In genomic region chr1:228190182-228190581, GRCh38 we compare ENCODE assay signal across 26 cellular contexts. TPM values are rescaled to one million over a fixed set of nuclear protein-coding genes. Genes with fewer than 3 reads are reported as not detected.
"Had no signal": no experiment of that assay in that cellular context is flagged by ENCODE, and none has a peak within 500 bp of the region (broad histone marks: within the 10 kb centered on the region; RNA-seq: fewer than 3 reads in every experiment).

No MANE protein-coding gene starts in this region.

- H3K27ac Mint-ChIP-seq: dendritic cell treated with granulocyte-macrophage colony-stimulating factor and Interleukin-4, amounts not matched to agents 40 ng/mL and 50 ng/mL, for 4 days; naive thymus-derived CD4-positive, alpha-beta T cell; nephron; progenitor cell of endocrine pancreas; stimulated activated naive B cell treated with anti-CD40 and anti-IgM and Interleukin-4, amounts not matched to agents 10 μg/mL and 1 μg/mL and 100 μg/mL, for 72 hours; stimulated activated naive CD8-positive, alpha-beta T cell treated with anti-CD3 and anti-CD28 coated beads, Interleukin-15, amount 100 ng/mL, for 72 hours had no signal

- H3K9ac ChIP-seq: neural progenitor cell, parathyroid adenoma had no signal

- FAIRE-seq: endothelial cell of umbilical vein had no signal

- H3K9me3 ChIP-seq: colonic mucosa, left lung, thyroid gland, vagina had no signal

- H3K36me3 ChIP-seq: colonic mucosa, esophagus muscularis mucosa, heart left ventricle, left lung, neural progenitor cell, right atrium auricular region, thyroid gland, vagina had no signal

- DNase-seq: colonic mucosa; effector CD8-positive, alpha-beta T cell; foreskin keratinocyte; heart left ventricle; left cardiac atrium; left lung; mesenchymal stem cell; midbrain; naive thymus-derived CD4-positive, alpha-beta T cell; nucleus accumbens; stimulated activated CD4-positive, alpha-beta T cell treated with anti-CD3 and anti-CD28 coated beads, Interleukin-4, amount 100 ng/mL, for 4 hours; stimulated activated naive B cell treated with anti-CD40 and anti-IgM and Interleukin-4, amounts not matched to agents 10 μg/mL and 1 μg/mL and 100 μg/mL, for 72 hours; stimulated activated naive CD8-positive, alpha-beta T cell treated with anti-CD3 and anti-CD28 coated beads, Interleukin-15, amount 100 ng/mL, for 72 hours; thyroid gland had no signal

- H3K9me3 Mint-ChIP-seq: dendritic cell treated with granulocyte-macrophage colony-stimulating factor and Interleukin-4, amounts not matched to agents 40 ng/mL and 50 ng/mL, for 4 days; naive thymus-derived CD4-positive, alpha-beta T cell; stimulated activated naive CD8-positive, alpha-beta T cell treated with anti-CD3 and anti-CD28 coated beads, Interleukin-15, amount 100 ng/mL, for 72 hours had no signal

- H3K27me3 ChIP-seq: colonic mucosa, esophagus muscularis mucosa, foreskin keratinocyte, gastroesophageal sphincter, heart left ventricle, hepatocyte, left lung, neural progenitor cell, right atrium auricular region, thyroid gland, vagina had no signal

- H3K4me1 Mint-ChIP-seq: nephron; stimulated activated naive B cell treated with anti-CD40 and anti-IgM and Interleukin-4, amounts not matched to agents 10 μg/mL and 1 μg/mL and 100 μg/mL, for 72 hours had no signal

- H3K4me2 ChIP-seq: hepatocyte, neural progenitor cell had no signal

- H2AFZ ChIP-seq: hepatocyte, neural progenitor cell, parathyroid adenoma had no signal

- H3K4me1 ChIP-seq: colonic mucosa, esophagus muscularis mucosa, foreskin keratinocyte, gastroesophageal sphincter, left lung, neural progenitor cell, parathyroid adenoma, right atrium auricular region, thyroid gland, vagina had no signal

- H3K4me3 Mint-ChIP-seq: dendritic cell treated with granulocyte-macrophage colony-stimulating factor and Interleukin-4, amounts not matched to agents 40 ng/mL and 50 ng/mL, for 4 days; naive thymus-derived CD4-positive, alpha-beta T cell; nephron; neural progenitor cell; stimulated activated naive B cell treated with anti-CD40 and anti-IgM and Interleukin-4, amounts not matched to agents 10 μg/mL and 1 μg/mL and 100 μg/mL, for 72 hours; stimulated activated naive CD8-positive, alpha-beta T cell treated with anti-CD3 and anti-CD28 coated beads, Interleukin-15, amount 100 ng/mL, for 72 hours had no signal

- H3K79me2 ChIP-seq: hepatocyte, parathyroid adenoma had no signal

- ATAC-seq: foreskin keratinocyte; gastroesophageal sphincter; heart left ventricle; left cardiac atrium; left lung; naive thymus-derived CD4-positive, alpha-beta T cell; sciatic nerve; stimulated activated naive B cell treated with anti-CD40 and anti-IgM and Interleukin-4, amounts not matched to agents 10 μg/mL and 1 μg/mL and 100 μg/mL, for 72 hours; stimulated activated naive CD8-positive, alpha-beta T cell treated with anti-CD3 and anti-CD28 coated beads, Interleukin-15, amount 100 ng/mL, for 72 hours had no signal

- H3K4me3 ChIP-seq: colonic mucosa, esophagus muscularis mucosa, gastroesophageal sphincter, heart left ventricle, hepatocyte, left lung, neural progenitor cell, right atrium auricular region, thyroid gland, vagina had no signal

- H3K27ac ChIP-seq: colonic mucosa, esophagus muscularis mucosa, foreskin keratinocyte, gastroesophageal sphincter, heart left ventricle, hepatocyte, left lung, neural progenitor cell, parathyroid adenoma, right atrium auricular region, thyroid gland, vagina had no signal

RNA-seq across cellular contexts. Expression of gene GJC2, which starts 40.5 kb away (rescaled TPM):
- polyA plus RNA-seq: naive thymus-derived CD4-positive, alpha-beta T cell had no signal
